In the genomic region with DNA sequence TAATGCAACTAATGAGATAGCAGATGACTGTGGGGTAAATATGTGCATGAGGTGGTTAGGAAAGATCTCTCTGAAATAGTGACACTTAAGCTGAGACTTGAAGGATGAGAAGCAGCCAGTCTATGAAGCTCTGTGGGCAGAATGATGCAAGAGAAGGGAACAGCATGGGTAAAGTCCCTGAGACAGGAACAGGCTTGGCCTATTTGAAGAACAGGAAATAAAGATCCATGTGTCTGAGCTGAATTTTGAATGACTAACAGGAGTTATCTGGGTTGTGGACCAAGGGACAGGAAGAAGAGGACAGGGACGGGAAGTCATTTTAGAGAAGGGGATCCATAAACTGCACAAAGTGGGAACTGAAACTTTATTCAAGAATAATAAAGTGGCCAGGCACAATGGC, we compare ENCODE assay signal across 19 cellular contexts. TPM values are rescaled to one million over a fixed set of nuclear protein-coding genes. Genes with fewer than 3 reads are reported as not detected.
DNase-seq lines count a peak whose midpoint lies in the region; TF ChIP-seq lines count a peak whose summit lies in the region.
"Had no signal": no experiment of that assay in that cellular context is flagged by ENCODE, and none has a peak within 500 bp of the region (broad histone marks: within the 10 kb centered on the region; RNA-seq: fewer than 3 reads in every experiment).

No MANE protein-coding gene starts in this region.

- TF ChIP-seq CTCF in Calu3 (IDR thresholded peaks at IDR 0.05; ENCODE audit: unreplicated experiment) (no peak), foreskin fibroblast (IDR thresholded peaks at IDR 0.05; ENCODE audit: low read depth, low read length) (no peak), tibial nerve (IDR thresholded peaks at IDR 0.05) (no peak), vagina (IDR thresholded peaks at IDR 0.05) (no peak)

- H3K4me3 ChIP-seq in foreskin fibroblast (ENCODE audit: low read depth in 1 of 2, low read length in 2 of 2) (no peak overlapping the region), tibial nerve (no peak overlapping the region), vagina (no peak overlapping the region)
- H3K4me3 ChIP-seq: MG63 had no signal

- H3K9me3 Mint-ChIP-seq in Calu3 (ENCODE audit: low read depth, unreplicated experiment) = peaks cover 22% of the 10 kb centered on the region

- BruUV-seq in Calu3 (replicated peaks; lab: Mats Ljungman, UMichigan) = no TSS peak

- no peak for DNase-seq in Calu3
- peak; percentile 99 for DNase-seq in Kasumi-1 (lab: John Stamatoyannopoulos, UW)
- peak; percentile 78 for DNase-seq in SKM-1 (lab: John Stamatoyannopoulos, UW; ENCODE audit: unreplicated experiment)
- DNase-seq in epithelial cell of prostate (ENCODE audit: low read depth, low spot score) = no peak
- no peak for DNase-seq in foreskin fibroblast
- no peak for DNase-seq in tibial nerve (ENCODE audit: low spot score in 2 of 2)
- DNase-seq in GOT3 (lab: John Stamatoyannopoulos, UW) = no peak
- no peak for DNase-seq in vagina (ENCODE audit: extremely low spot score in 2 of 2)
- DNase-seq: activated CD4-positive, alpha-beta T cell treated with anti-CD3 and anti-CD28 coated beads, Interleukin-2, amount 50 U/mL, for 4 hours; activated naive CD4-positive, alpha-beta T cell treated with anti-CD3 and anti-CD28 coated beads, Interleukin-2, amount 50 U/mL, for 16 hours; CD4-positive, alpha-beta memory T cell; DMS153; effector memory CD4-positive, alpha-beta T cell; MG63; NCI-H2029; nephron progenitor cell; stimulated activated CD4-positive, alpha-beta T cell treated with anti-CD3 and anti-CD28 coated beads, Interleukin-1b, Interleukin-23, amount 100 ng/mL, for 48 hours had no signal

- no peaks in the 10 kb centered on the region for H3K27me3 Mint-ChIP-seq in Calu3 (ENCODE audit: unreplicated experiment)

- H3K27ac ChIP-seq in epithelial cell of prostate (peak overlapping the region; percentile 8), tibial nerve (no peak overlapping the region), vagina (no peak overlapping the region)
- H3K27ac ChIP-seq: parathyroid adenoma had no signal

- peaks cover 11% of the 10 kb centered on the region for H3K36me3 Mint-ChIP-seq in Calu3 (ENCODE audit: insufficient read depth, unreplicated experiment)

- 77 to 86% methylated on average over 1 of the region's 1 CpG for WGBS in tibial nerve, 2 donors

- H3K27ac Mint-ChIP-seq in Calu3 (ENCODE audit: unreplicated experiment) = peak overlapping the region; percentile 58
- H3K27ac Mint-ChIP-seq: CD4-positive, alpha-beta memory T cell; nephron progenitor cell; type B pancreatic cell had no signal

- H3K4me3 Mint-ChIP-seq in Calu3 (ENCODE audit: low read depth, unreplicated experiment) = no peak overlapping the region
- H3K4me3 Mint-ChIP-seq: CD4-positive, alpha-beta memory T cell; nephron progenitor cell; type B pancreatic cell had no signal

- H3K9me3 ChIP-seq in tibial nerve (peaks cover 0 to 33% (median 5%) of the 10 kb centered on the region in 4 donors), vagina (no peaks in the 10 kb centered on the region)

- intact Hi-C loops in Calu3 (cut with micrococcal nuclease; ENCODE audit: unreplicated experiment) (no loop called here), vagina (cut with DNase I) (no loop called here)

- H3K36me3 ChIP-seq in tibial nerve (no peaks in the 10 kb centered on the region), vagina (no peaks in the 10 kb centered on the region)
- H3K36me3 ChIP-seq: MG63 had no signal

- CTCF ChIA-PET in Calu3 (lab: Charles Lee) = no interaction called here

- H3K4me1 Mint-ChIP-seq in Calu3 (ENCODE audit: low read depth, unreplicated experiment) = peaks cover 12% of the 10 kb centered on the region
- H3K4me1 Mint-ChIP-seq: CD4-positive, alpha-beta memory T cell; nephron progenitor cell had no signal

- H3K4me1 ChIP-seq in tibial nerve (no peaks in the 10 kb centered on the region), vagina (no peaks in the 10 kb centered on the region)
- H3K4me1 ChIP-seq: parathyroid adenoma had no signal

- TF ChIP-seq EP300 in tibial nerve (IDR thresholded peaks at IDR 0.05) = no peak

- no peaks in the 10 kb centered on the region for H3K27me3 ChIP-seq in tibial nerve
- no peaks in the 10 kb centered on the region for H3K27me3 ChIP-seq in vagina
- H3K27me3 ChIP-seq: MG63 had no signal

- TF ChIP-seq POLR2A in tibial nerve (IDR thresholded peaks at IDR 0.05) (no peak), vagina (IDR thresholded peaks at IDR 0.05) (no peak)

RNA-seq across cellular contexts. Expression of a gene that starts 25.6 kb away (rescaled TPM):
- total RNA-seq in Calu3 (2022) (249 and 263 TPM in 2 replicates), tibial nerve (10 to 100 TPM; 18.9 to 33.2 (median 20.1) TPM), vagina (68.0 TPM)

Comparison
In these comparisons a context has a peak if more than half of its experiments do, and no peak if none do; other contexts are left out.
1. DNase-seq: peak in Kasumi-1 (2 of 2) and SKM-1 (single experiment); none in Calu3 (single experiment), epithelial cell of prostate (single experiment), foreskin fibroblast (0 of 2), tibial nerve (0 of 2), GOT3 (single experiment) and vagina (0 of 2).